ENCODE assay signal across 35 cellular contexts in genomic region chr20:45304464-45304999, GRCh38. TPM values are rescaled to one million over a fixed set of nuclear protein-coding genes. Genes with fewer than 3 reads are reported as not detected.
"Had no signal": no experiment of that assay in that cellular context is flagged by ENCODE, and none has a peak within 500 bp of the region (broad histone marks: within the 10 kb centered on the region; RNA-seq: fewer than 3 reads in every experiment).

No MANE protein-coding gene starts in this region.

- H3K36me3 Mint-ChIP-seq: brain had no signal

- H3K27ac Mint-ChIP-seq: activated B cell treated with CpG ODN at 0.5 μM for 24 hours; activated CD4-positive, alpha-beta memory T cell treated with anti-CD3 and anti-CD28 coated beads for 36 hours; activated naive CD4-positive, alpha-beta T cell treated with anti-CD3 and anti-CD28 coated beads for 36 hours; activated naive CD4-positive, alpha-beta T cell treated with anti-CD3 and anti-CD28 coated beads, Interleukin-2, amount 50 U/mL, for 72 hours; brain; T-helper 2 cell treated with Interferon-gamma antibody and Interleukin-4, amounts not matched to agents 5 μg/mL and 100 μg/mL, for 36 hours had no signal

- H3K27ac ChIP-seq: adrenal gland, Peyer's patch, SJSA1, VCaP had no signal

- ATAC-seq: activated T-cell treated with anti-CD3 and anti-CD28 coated beads, Interleukin-2, amount 50 U/mL, for 4 hours had no signal

- FAIRE-seq: bronchial epithelial cell had no signal

- H3K4me3 Mint-ChIP-seq: activated B cell treated with CpG ODN at 0.5 μM for 24 hours; activated CD4-positive, alpha-beta memory T cell treated with anti-CD3 and anti-CD28 coated beads for 36 hours; activated naive CD4-positive, alpha-beta T cell treated with anti-CD3 and anti-CD28 coated beads for 36 hours; activated T-cell treated with anti-CD3 and anti-CD28 coated beads, Interleukin-2, amount 50 U/mL, for 4 hours; activated T-helper 1 cell treated with anti-CD3 and anti-CD28 coated beads, Interleukin-12 subunit alpha, Interleukin-12 subunit beta, Interleukin-2, Interleukin-4 antibody, amounts not matched to agents 30 ng/mL and 10 ng/mL and 1 ng/mL, durations not matched to agents 14 hours and 24 hours and 36 hours; T-helper 1 cell treated with Interleukin-12 subunit alpha and Interleukin-12 subunit beta and Interleukin-4 antibody, amounts not matched to agents 30 μg/mL and 1 μg/mL, for 36 hours; T-helper 2 cell treated with Interferon-gamma antibody and Interleukin-4, amounts not matched to agents 5 μg/mL and 100 μg/mL, for 36 hours had no signal

- H3K9me3 Mint-ChIP-seq: activated B cell treated with CpG ODN at 0.5 μM for 24 hours; activated CD4-positive, alpha-beta memory T cell treated with anti-CD3 and anti-CD28 coated beads for 36 hours; activated naive CD4-positive, alpha-beta T cell treated with anti-CD3 and anti-CD28 coated beads for 36 hours; activated naive CD4-positive, alpha-beta T cell treated with anti-CD3 and anti-CD28 coated beads, Interleukin-2, amount 50 U/mL, for 72 hours; activated T-cell treated with anti-CD3 and anti-CD28 coated beads, Interleukin-2, amount 50 U/mL, for 4 hours; activated T-helper 1 cell treated with anti-CD3 and anti-CD28 coated beads, Interleukin-12 subunit alpha, Interleukin-12 subunit beta, Interleukin-2, Interleukin-4 antibody, amounts not matched to agents 30 ng/mL and 10 ng/mL and 1 ng/mL, durations not matched to agents 14 hours and 24 hours and 36 hours; T-helper 1 cell treated with Interleukin-12 subunit alpha and Interleukin-12 subunit beta and Interleukin-4 antibody, amounts not matched to agents 30 μg/mL and 1 μg/mL, for 36 hours; T-helper 2 cell treated with Interferon-gamma antibody and Interleukin-4, amounts not matched to agents 5 μg/mL and 100 μg/mL, for 36 hours had no signal

- DNase-seq: activated B cell treated with CpG ODN at 0.5 μM for 24 hours; activated CD4-positive, alpha-beta memory T cell treated with anti-CD3 and anti-CD28 coated beads for 36 hours; activated CD4-positive, alpha-beta T cell treated with anti-CD3 and anti-CD28 coated beads for 4 hours; activated CD4-positive, alpha-beta T cell treated with anti-CD3 and anti-CD28 coated beads, Interleukin-2, amount 50 U/mL, for 1 hour; activated CD4-positive, CD25-positive, alpha-beta regulatory T cell treated with anti-CD3 and anti-CD28 coated beads, Interleukin-2, amount 50 U/mL, for 72 hours; activated CD8-positive, alpha-beta memory T cell treated with anti-CD3 and anti-CD28 coated beads, Interleukin-2, amount 50 U/mL, for 4 hours; activated gamma-delta T cell treated with Interleukin-2 at 50 U/mL for 16 hours; activated naive CD4-positive, alpha-beta T cell treated with anti-CD3 and anti-CD28 coated beads for 36 hours; activated T-cell treated with anti-CD3 and anti-CD28 coated beads for 4 hours; activated T-cell treated with anti-CD3 and anti-CD28 coated beads, Interleukin-2, amount 50 U/mL, for 4 hours; adrenal gland; cerebellar nuclear complex; MM.1S; MV-4-11; NCI-H1092; NCI-H1436 treated with DMSO at 0.1 percent for 48 hours; NCI-H1694 treated with DMSO at 0.1 percent for 48 hours; NCI-H2029; NCI-H2107; NCI-H2171; NCI-H748 treated with DMSO at 0.1 percent for 48 hours; NK-92 treated with Interleukin-12 subunit alpha and Interleukin-12 subunit beta, amount 100 ng/mL, for 24 hours; PC-3; Peyer's patch; RPMI8226; SHP77 treated with DMSO at 0.1 percent for 48 hours; SK-N-SH had no signal

RNA-seq across cellular contexts. Expression of gene RBPJL, which starts 2.1 kb away (rescaled TPM):
- total RNA-seq: activated B cell treated with CpG ODN at 0.5 μM for 24 hours; activated CD4-positive, alpha-beta memory T cell treated with anti-CD3 and anti-CD28 coated beads for 36 hours; activated naive CD4-positive, alpha-beta T cell treated with anti-CD3 and anti-CD28 coated beads for 36 hours; activated naive CD4-positive, alpha-beta T cell treated with anti-CD3 and anti-CD28 coated beads, Interleukin-2, amount 50 U/mL, for 72 hours; adrenal gland; bronchial epithelial cell; PC-3; Peyer's patch; SJSA1 had no signal

RNA-seq across cellular contexts. Expression of gene MATN4, which starts 3.6 kb away (rescaled TPM):
- total RNA-seq: activated B cell treated with CpG ODN at 0.5 μM for 24 hours, Peyer's patch, SJSA1 had no signal

RNA-seq across cellular contexts. Expression of gene SDC4, which starts 43.7 kb away (rescaled TPM):
- total RNA-seq: activated B cell treated with CpG ODN at 0.5 μM for 24 hours had no signal

RNA-seq across cellular contexts. Expression of gene SLPI, which starts 50.2 kb away (rescaled TPM):
- total RNA-seq: activated B cell treated with CpG ODN at 0.5 μM for 24 hours; activated CD4-positive, alpha-beta memory T cell treated with anti-CD3 and anti-CD28 coated beads for 36 hours; activated naive CD4-positive, alpha-beta T cell treated with anti-CD3 and anti-CD28 coated beads for 36 hours; activated naive CD4-positive, alpha-beta T cell treated with anti-CD3 and anti-CD28 coated beads, Interleukin-2, amount 50 U/mL, for 72 hours; activated T-helper 1 cell treated with anti-CD3 and anti-CD28 coated beads, Interleukin-12 subunit alpha, Interleukin-12 subunit beta, Interleukin-2, Interleukin-4 antibody, amounts not matched to agents 30 ng/mL and 10 ng/mL and 1 ng/mL, durations not matched to agents 14 hours and 24 hours and 36 hours; SJSA1 had no signal
